Comparison of ENCODE assay signal across 1 cellular context in genomic region chrX:150060406-150060805, GRCh38.
TF ChIP-seq lines count a peak whose summit lies in the region.

No MANE protein-coding gene starts in this region.

TF ChIP-seq in IMR-90, 13 proteins besides CTCF, POLR2A, EP300 and RAD21:
- TF ChIP-seq ELK1 (IDR thresholded peaks at IDR 0.05; ENCODE audit: borderline replicate concordance, low read depth, low read length), result no peak
- TF ChIP-seq CEBPB (IDR thresholded peaks at IDR 0.05; ENCODE audit: low read depth, low read length), result no peak
